In the genomic region with DNA sequence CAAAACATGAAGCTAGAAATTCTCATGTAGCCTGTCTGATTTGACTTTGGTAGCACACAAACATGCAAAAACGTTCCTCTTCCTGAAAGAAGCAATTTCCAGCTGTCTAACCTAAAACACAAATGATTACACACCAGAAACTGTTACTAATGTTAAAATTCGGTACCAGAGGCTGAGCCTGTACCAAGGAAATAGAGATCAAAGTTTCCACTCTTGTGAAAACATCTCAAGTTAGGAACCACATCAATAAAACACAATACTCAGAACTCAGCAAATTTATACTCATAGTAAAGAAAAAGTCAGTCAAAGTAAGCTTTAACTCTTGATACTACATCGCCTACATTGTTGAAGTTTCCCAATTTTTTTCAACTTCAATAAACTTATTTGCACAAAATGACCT, we compare ENCODE assay signal across 21 cellular contexts.
DNase-seq lines count a peak whose midpoint lies in the region; ATAC-seq and TF ChIP-seq lines count a peak whose summit lies in the region.
"Had no signal": no experiment of that assay in that cellular context is flagged by ENCODE, and none has a peak within 500 bp of the region (broad histone marks: within the 10 kb centered on the region; RNA-seq: fewer than 3 reads in every experiment).

No MANE protein-coding gene starts in this region.

- H3K9me3 Mint-ChIP-seq in activated T-cell treated with anti-CD3 and anti-CD28 coated beads, Interleukin-2, amount 50 U/mL, for 24 hours, result no peaks in the 10 kb centered on the region
- no peaks in the 10 kb centered on the region for H3K9me3 Mint-ChIP-seq in activated naive CD8-positive, alpha-beta T cell treated with anti-CD3 and anti-CD28 coated beads for 36 hours
- H3K9me3 Mint-ChIP-seq: immature natural killer cell had no signal

- TF ChIP-seq POLR2A in spleen (IDR thresholded peaks at IDR 0.05), result no peak

- DNase-seq in activated T-cell treated with anti-CD3 and anti-CD28 coated beads, Interleukin-2, amount 50 U/mL, for 24 hours, result no peak
- DNase-seq in activated T-cell treated with anti-CD3 and anti-CD28 coated beads, Interleukin-2, amount 50 U/mL, for 48 hours, result no peak
- no peak for DNase-seq in activated naive CD8-positive, alpha-beta T cell treated with anti-CD3 and anti-CD28 coated beads for 36 hours
- DNase-seq in spleen (no peak), H7 (no peak)
- no peak for DNase-seq in activated effector memory CD4-positive, alpha-beta T cell treated with Interleukin-2 at 50 U/mL for 16 hours
- DNase-seq: activated gamma-delta T cell treated with Interleukin-2 at 50 U/mL for 16 hours; Caco-2; dorsolateral prefrontal cortex; GF-D8; glutamatergic neuron; immature natural killer cell; NCI-H1436 treated with DMSO at 0.1 percent for 48 hours; NCI-H226; stimulated activated CD4-positive, alpha-beta T cell treated with anti-CD3 and anti-CD28 coated beads, Interleukin-15, amount 100 ng/mL, for 24 hours had no signal

- peak overlapping the region; percentile 43 for H3K9ac ChIP-seq in Loucy (ENCODE audit: low read depth, low read length, poor library complexity, severe bottlenecking)

- no peaks in the 10 kb centered on the region for H3K9me2 ChIP-seq in Loucy (replicated peaks; ENCODE audit: low read depth, low read length)

- no peaks in the 10 kb centered on the region for H3K27me3 Mint-ChIP-seq in activated T-cell treated with anti-CD3 and anti-CD28 coated beads, Interleukin-2, amount 50 U/mL, for 24 hours
- no peaks in the 10 kb centered on the region for H3K27me3 Mint-ChIP-seq in activated naive CD8-positive, alpha-beta T cell treated with anti-CD3 and anti-CD28 coated beads for 36 hours

- intact Hi-C loops in spleen (cut with DNase I; ENCODE audit: low total_unique reads), result no loop called here

- no peak for TF ChIP-seq CTCF in Loucy (conservative IDR thresholded peaks at IDR 0.05; ENCODE audit: low read length)
- no peak for TF ChIP-seq CTCF in spleen (IDR thresholded peaks at IDR 0.05 in 8 of 11, conservative IDR thresholded peaks at IDR 0.05 in 3 of 11)

- H3K4me3 ChIP-seq in Loucy (ENCODE audit: low read length, poor library complexity, severe bottlenecking), result no peak overlapping the region
- H3K4me3 ChIP-seq in spleen, result no peak overlapping the region
- no peak overlapping the region for H3K4me3 ChIP-seq in H7 (ENCODE audit: insufficient read depth, low read depth, low read length)
- H3K4me3 ChIP-seq: breast epithelium, dorsolateral prefrontal cortex, esophagus muscularis mucosa, vagina had no signal

- H3K4me3 Mint-ChIP-seq in activated T-cell treated with anti-CD3 and anti-CD28 coated beads, Interleukin-2, amount 50 U/mL, for 24 hours, result peak overlapping the region; percentile 56
- peak overlapping the region; percentile 54 for H3K4me3 Mint-ChIP-seq in activated naive CD8-positive, alpha-beta T cell treated with anti-CD3 and anti-CD28 coated beads for 36 hours

- peaks cover 3% of the 10 kb centered on the region for H3K36me3 Mint-ChIP-seq in activated T-cell treated with anti-CD3 and anti-CD28 coated beads, Interleukin-2, amount 50 U/mL, for 24 hours (ENCODE audit: low read depth)
- peaks cover 7% of the 10 kb centered on the region for H3K36me3 Mint-ChIP-seq in activated naive CD8-positive, alpha-beta T cell treated with anti-CD3 and anti-CD28 coated beads for 36 hours

- 35 to 40% (median 38%) methylated on average over 3 of the region's 3 CpGs for WGBS in spleen, 5 donors

- peaks cover 93% of the 10 kb centered on the region for H3K79me2 ChIP-seq in Loucy (ENCODE audit: insufficient read depth, low read length)

- peaks cover 56% of the 10 kb centered on the region for H4K20me1 ChIP-seq in Loucy (ENCODE audit: insufficient read depth, low read length, poor library complexity, severe bottlenecking)

- H3K4me1 ChIP-seq in Loucy (ENCODE audit: insufficient read depth, low read length, poor library complexity, severe bottlenecking) (peaks cover 13% of the 10 kb centered on the region), spleen (peaks cover 6 to 59% (median 22%) of the 10 kb centered on the region in 6 donors)
- H3K4me1 ChIP-seq: breast epithelium, Caco-2, vagina had no signal

- peaks cover 3% of the 10 kb centered on the region; the same call in 1 of the 2 replicates for H3F3A ChIP-seq in Loucy (ENCODE audit: low read depth)

- no peaks in the 10 kb centered on the region for H3K27me3 ChIP-seq in Loucy (ENCODE audit: insufficient read depth, low read length, poor library complexity, severe bottlenecking)
- no peaks in the 10 kb centered on the region for H3K27me3 ChIP-seq in spleen (replicated peaks in 1 of 7)
- no peaks in the 10 kb centered on the region for H3K27me3 ChIP-seq in H7 (ENCODE audit: control insufficient read depth, insufficient read depth, low read length)
- H3K27me3 ChIP-seq: breast epithelium, dorsolateral prefrontal cortex, esophagus muscularis mucosa, vagina had no signal

- no peak for ATAC-seq in GM21515 (IDR thresholded peaks at IDR 0.05; ENCODE audit: unreplicated experiment)
- ATAC-seq: Right ventricle myocardium inferior had no signal

- peak overlapping the region; percentile 91 for H3K27ac Mint-ChIP-seq in activated T-cell treated with anti-CD3 and anti-CD28 coated beads, Interleukin-2, amount 50 U/mL, for 24 hours
- H3K27ac Mint-ChIP-seq in activated naive CD8-positive, alpha-beta T cell treated with anti-CD3 and anti-CD28 coated beads for 36 hours, result peak overlapping the region; percentile 87

- peak overlapping the region; percentile 31 for H3K4me2 ChIP-seq in Loucy (ENCODE audit: low read depth, low read length, poor library complexity, severe bottlenecking)

- peak overlapping the region in 5 of 8 donors; percentile 5 to 27 (median 23) for H3K27ac ChIP-seq in spleen
- H3K27ac ChIP-seq: breast epithelium, esophagus muscularis mucosa, vagina had no signal

- no peak overlapping the region for H2AFZ ChIP-seq in Loucy (ENCODE audit: low read length)

- peaks cover 45% of the 10 kb centered on the region for H3K36me3 ChIP-seq in Loucy (ENCODE audit: insufficient read depth, low read length)
- peaks cover 0 to 34% (median 2%) of the 10 kb centered on the region in 6 donors for H3K36me3 ChIP-seq in spleen
- no peaks in the 10 kb centered on the region for H3K36me3 ChIP-seq in H7 (replicated peaks; ENCODE audit: control insufficient read depth, insufficient read depth, low read length)
- H3K36me3 ChIP-seq: breast epithelium, vagina had no signal

- peaks cover 43% of the 10 kb centered on the region for H3K4me1 Mint-ChIP-seq in activated T-cell treated with anti-CD3 and anti-CD28 coated beads, Interleukin-2, amount 50 U/mL, for 24 hours (ENCODE audit: low read depth)
- H3K4me1 Mint-ChIP-seq in activated naive CD8-positive, alpha-beta T cell treated with anti-CD3 and anti-CD28 coated beads for 36 hours, result peaks cover 35% of the 10 kb centered on the region

- no peaks in the 10 kb centered on the region for H3K9me3 ChIP-seq in Loucy (ENCODE audit: insufficient read depth, low read depth, low read length)
- H3K9me3 ChIP-seq in spleen, result peaks cover 0 to 3% (median 0%) of the 10 kb centered on the region in 8 donors
- H3K9me3 ChIP-seq: breast epithelium, Caco-2, esophagus muscularis mucosa, vagina had no signal
